Comparison of ENCODE assay signal across 28 cellular contexts in genomic region chr3:146546366-146546965, GRCh38. TPM values are rescaled to one million over a fixed set of nuclear protein-coding genes. Genes with fewer than 3 reads are reported as not detected.
DNase-seq lines count a peak whose midpoint lies in the region; ATAC-seq and TF ChIP-seq lines count a peak whose summit lies in the region.
"Had no signal": no experiment of that assay in that cellular context is flagged by ENCODE, and none has a peak within 500 bp of the region (broad histone marks: within the 10 kb centered on the region; RNA-seq: fewer than 3 reads in every experiment).

No MANE protein-coding gene starts in this region.

- no peak overlapping the region for H3K4me3 ChIP-seq in CD8-positive, alpha-beta memory T cell (ENCODE audit: low read length)
- H3K4me3 ChIP-seq: A549, adrenal gland, cardiac muscle cell, dorsolateral prefrontal cortex, gastroesophageal sphincter, spleen, uterus had no signal

- H3K4me3 Mint-ChIP-seq in CD8-positive, alpha-beta memory T cell, result peak overlapping the region in 3 of 7 donors; percentile 24 to 61 (median 43)
- no peak overlapping the region for H3K4me3 Mint-ChIP-seq in activated CD4-positive, alpha-beta memory T cell treated with anti-CD3 and anti-CD28 coated beads for 36 hours
- peak overlapping the region; percentile 95 for H3K4me3 Mint-ChIP-seq in natural killer cell
- H3K4me3 Mint-ChIP-seq: HFFc6 had no signal

- H3K27ac Mint-ChIP-seq in CD8-positive, alpha-beta memory T cell, result peak overlapping the region in 6 of 8 donors; percentile 2 to 59 (median 32)
- peak overlapping the region; percentile 38 for H3K27ac Mint-ChIP-seq in activated CD4-positive, alpha-beta memory T cell treated with anti-CD3 and anti-CD28 coated beads for 36 hours
- H3K27ac Mint-ChIP-seq in natural killer cell, result peak overlapping the region; percentile 76 to 97
- H3K27ac Mint-ChIP-seq: HFFc6 had no signal

- H3K27ac ChIP-seq in CD8-positive, alpha-beta memory T cell (ENCODE audit: low read depth, low read length), result no peak overlapping the region
- H3K27ac ChIP-seq: A549, adrenal gland, cardiac muscle cell, dorsolateral prefrontal cortex, gastroesophageal sphincter, uterus had no signal

- intact Hi-C loops in activated CD4-positive, alpha-beta memory T cell treated with anti-CD3 and anti-CD28 coated beads for 36 hours (cut with micrococcal nuclease), result no loop called here
- intact Hi-C loops in natural killer cell (cut with micrococcal nuclease), result no loop called here

- POLR2A ChIA-PET in CD8-positive, alpha-beta memory T cell (lab: Charles Lee), result no interaction called here
- POLR2A ChIA-PET in activated CD4-positive, alpha-beta memory T cell treated with anti-CD3 and anti-CD28 coated beads for 36 hours (lab: Charles Lee), result interaction anchor here (0.7 kb wide), 1 partner anchor 158 kb away, joined by 4 read pairs; no protein-coding TSS in a partner anchor

- H3K27me3 Mint-ChIP-seq in CD8-positive, alpha-beta memory T cell, result no peaks in the 10 kb centered on the region
- no peaks in the 10 kb centered on the region for H3K27me3 Mint-ChIP-seq in activated CD4-positive, alpha-beta memory T cell treated with anti-CD3 and anti-CD28 coated beads for 36 hours
- H3K27me3 Mint-ChIP-seq in natural killer cell (ENCODE audit: low read depth in 2 of 2), result no peaks in the 10 kb centered on the region

- no peaks in the 10 kb centered on the region for H3K36me3 ChIP-seq in CD8-positive, alpha-beta memory T cell (ENCODE audit: insufficient read depth, low read length)
- H3K36me3 ChIP-seq: adrenal gland, cardiac muscle cell, gastroesophageal sphincter, spleen, uterus had no signal

- peaks cover 31% of the 10 kb centered on the region for H3K4me1 ChIP-seq in CD8-positive, alpha-beta memory T cell (ENCODE audit: insufficient read depth, low read length)

- H3K36me3 Mint-ChIP-seq in CD8-positive, alpha-beta memory T cell, result peaks cover 0 to 6% (median 0%) of the 10 kb centered on the region in 3 donors
- peaks cover 6% of the 10 kb centered on the region for H3K36me3 Mint-ChIP-seq in activated CD4-positive, alpha-beta memory T cell treated with anti-CD3 and anti-CD28 coated beads for 36 hours
- no peaks in the 10 kb centered on the region for H3K36me3 Mint-ChIP-seq in natural killer cell

- no peaks in the 10 kb centered on the region for H3K9me3 ChIP-seq in CD8-positive, alpha-beta memory T cell (ENCODE audit: low read length)
- H3K9me3 ChIP-seq: A549, adrenal gland, gastroesophageal sphincter, spleen, uterus had no signal

- DNase-seq in activated CD4-positive, alpha-beta T cell treated with anti-CD3 and anti-CD28 coated beads for 48 hours, result peak; percentile 7
- no peak for DNase-seq in activated CD4-positive, alpha-beta T cell treated with anti-CD3 and anti-CD28 coated beads, Interleukin-2, amount 50 U/mL, for 1 hour
- DNase-seq in CD8-positive, alpha-beta memory T cell, result no peak
- DNase-seq in activated CD4-positive, alpha-beta memory T cell treated with anti-CD3 and anti-CD28 coated beads for 36 hours, result no peak
- DNase-seq in natural killer cell (no peak), DMS53 treated with DMSO at 0.1 percent for 48 hours (lab: John Stamatoyannopoulos, UW; ENCODE audit: unreplicated experiment) (no peak)
- DNase-seq: activated CD4-positive, CD25-positive, alpha-beta regulatory T cell treated with anti-CD3 and anti-CD28 coated beads, Interleukin-2, amount 50 U/mL, for 72 hours; activated T-cell treated with anti-CD3 and anti-CD28 coated beads, Interleukin-2, amount 50 U/mL, for 1 hour; adrenal gland; C1 segment of cervical spinal cord; DMS53; dorsolateral prefrontal cortex; HFFc6; NCI-H1694; NCI-H226; spleen; stimulated activated CD4-positive, alpha-beta T cell treated with anti-CD3 and anti-CD28 coated beads, Interleukin-4, amount 100 ng/mL, for 4 hours; substantia nigra; uterus had no signal

- peaks cover 53 to 68% (median 62%) of the 10 kb centered on the region in 3 donors for H3K4me1 Mint-ChIP-seq in CD8-positive, alpha-beta memory T cell
- H3K4me1 Mint-ChIP-seq in activated CD4-positive, alpha-beta memory T cell treated with anti-CD3 and anti-CD28 coated beads for 36 hours (ENCODE audit: low read depth), result peaks cover 58% of the 10 kb centered on the region
- H3K4me1 Mint-ChIP-seq in natural killer cell, result peaks cover 62 to 71% of the 10 kb centered on the region in 2 donors

- TF ChIP-seq CTCF in natural killer cell (IDR thresholded peaks at IDR 0.05), result no peak

- CTCF ChIA-PET in CD8-positive, alpha-beta memory T cell (lab: Charles Lee), result no interaction called here
- CTCF ChIA-PET in activated CD4-positive, alpha-beta memory T cell treated with anti-CD3 and anti-CD28 coated beads for 36 hours (lab: Charles Lee), result no interaction called here

- H3K9me3 Mint-ChIP-seq in CD8-positive, alpha-beta memory T cell, result no peaks in the 10 kb centered on the region
- no peaks in the 10 kb centered on the region for H3K9me3 Mint-ChIP-seq in activated CD4-positive, alpha-beta memory T cell treated with anti-CD3 and anti-CD28 coated beads for 36 hours
- no peaks in the 10 kb centered on the region for H3K9me3 Mint-ChIP-seq in natural killer cell
- H3K9me3 Mint-ChIP-seq: HFFc6 had no signal

- ATAC-seq in natural killer cell (no peak), HG03280 (IDR thresholded peaks at IDR 0.05; ENCODE audit: unreplicated experiment) (no peak), GM21619 (IDR thresholded peaks at IDR 0.05; ENCODE audit: unreplicated experiment) (no peak)
- ATAC-seq: A549, gastroesophageal sphincter, Panc1 had no signal

- no peaks in the 10 kb centered on the region for H3K27me3 ChIP-seq in CD8-positive, alpha-beta memory T cell (ENCODE audit: insufficient read depth, low read length, poor library complexity, severe bottlenecking)
- H3K27me3 ChIP-seq: adrenal gland, cardiac muscle cell, dorsolateral prefrontal cortex, gastroesophageal sphincter, spleen, uterus had no signal

RNA-seq across cellular contexts. Expression of gene PLSCR1, which starts 2.1 kb away (rescaled TPM):
- total RNA-seq in CD8-positive, alpha-beta memory T cell, result 10 to 100 TPM; 19.1 to 24.1 TPM
- 40.8 TPM for polyA plus RNA-seq in CD8-positive, alpha-beta memory T cell
- 10 to 100 TPM; 65.8 to 69.0 TPM for total RNA-seq in activated CD4-positive, alpha-beta memory T cell treated with anti-CD3 and anti-CD28 coated beads for 36 hours
- 10 to 100 TPM; 24.2 to 38.2 (median 35.2) TPM for total RNA-seq in natural killer cell

RNA-seq across cellular contexts. Expression of gene PLSCR5, which starts 58.7 kb away (rescaled TPM):
- total RNA-seq in CD8-positive, alpha-beta memory T cell, result not detected
- polyA plus RNA-seq in CD8-positive, alpha-beta memory T cell, result not detected
- not detected for total RNA-seq in activated CD4-positive, alpha-beta memory T cell treated with anti-CD3 and anti-CD28 coated beads for 36 hours
- not detected for total RNA-seq in natural killer cell
- total RNA-seq: adrenal gland, gastroesophageal sphincter, HFFc6, pulmonary artery endothelial cell, SK-MEL-5, spleen, uterus had no signal
- polyA plus RNA-seq: A549, adrenal gland, esophagus, spleen had no signal

Comparison
In these comparisons a context has a peak if more than half of its experiments do, and no peak if none do; other contexts are left out.
1. H3K27ac Mint-ChIP-seq: peak in every context shown above with its lines; median percentile 86 in natural killer cell; 38 in activated CD4-positive, alpha-beta memory T cell treated with anti-CD3 and anti-CD28 coated beads for 36 hours; 32 in CD8-positive, alpha-beta memory T cell.